Comparison of ENCODE assay signal across 11 cellular contexts in genomic region chr19:40776364-40776763, GRCh38. TPM values are rescaled to one million over a fixed set of nuclear protein-coding genes. Genes with fewer than 3 reads are reported as not detected.
DNase-seq lines count a peak whose midpoint lies in the region; TF ChIP-seq lines count a peak whose summit lies in the region.
"Had no signal": no experiment of that assay in that cellular context is flagged by ENCODE, and none has a peak within 500 bp of the region (broad histone marks: within the 10 kb centered on the region; RNA-seq: fewer than 3 reads in every experiment).

No MANE protein-coding gene starts in this region.

- no peak for DNase-seq in CD4-positive, alpha-beta memory T cell
- DNase-seq in dorsolateral prefrontal cortex (no peak), HuH-7 (ENCODE audit: low spot score) (no peak), brain microvascular endothelial cell (no peak), mesothelial cell of epicardium (ENCODE audit: low spot score in 2 of 2, unreplicated experiment in 2 of 2) (no peak), NCI-H187 treated with DMSO at 0.1 percent for 48 hours (lab: John Stamatoyannopoulos, UW) (no peak)
- DNase-seq: NCI-H510A had no signal

- H3K27me3 ChIP-seq in CD4-positive, alpha-beta memory T cell (ENCODE audit: insufficient read depth, low read length) = no peaks in the 10 kb centered on the region
- H3K27me3 ChIP-seq in OCI-LY1 (ENCODE audit: insufficient read depth, low read length) (no peaks in the 10 kb centered on the region), dorsolateral prefrontal cortex (no peaks in the 10 kb centered on the region), neutrophil (no peaks in the 10 kb centered on the region), brain microvascular endothelial cell (replicated peaks) (no peaks in the 10 kb centered on the region)
- H3K27me3 ChIP-seq: SJCRH30 had no signal

- no peak overlapping the region for H2AFZ ChIP-seq in OCI-LY1 (ENCODE audit: low read length)

- POLR2A ChIA-PET in CD4-positive, alpha-beta memory T cell (lab: Charles Lee; ENCODE audit: partially characterized antibody) = interaction anchor here (2.2 to 14.6 kb wide), 4 partner anchors 9 to 576 kb away, joined by 11 to 369 read pairs (median 85); partner anchors contain the start of genes ACTMAP, EGLN2, SNRPA and TGFB1

- no peak for TF ChIP-seq CTCF in OCI-LY1 (IDR thresholded peaks at IDR 0.05; ENCODE audit: low read length)
- no peak for TF ChIP-seq CTCF in dorsolateral prefrontal cortex (IDR thresholded peaks at IDR 0.05 in 54 of 56, conservative IDR thresholded peaks at IDR 0.05 in 2 of 56; ENCODE audit: low read depth in 1 of 56, partially characterized antibody in 56 of 56)
- TF ChIP-seq CTCF in neutrophil (IDR thresholded peaks at IDR 0.05) = no peak
- no peak for TF ChIP-seq CTCF in brain microvascular endothelial cell (IDR thresholded peaks at IDR 0.05; ENCODE audit: low read depth, low read length, missing control alignments)
- TF ChIP-seq CTCF in mesothelial cell of epicardium (IDR thresholded peaks at IDR 0.05; ENCODE audit: unreplicated experiment) = no peak

- no peaks in the 10 kb centered on the region for H3F3A ChIP-seq in OCI-LY1 (ENCODE audit: insufficient read depth, low read length)

- peaks cover 9 to 20% of the 10 kb centered on the region in 2 donors for H3K36me3 Mint-ChIP-seq in CD4-positive, alpha-beta memory T cell
- H3K36me3 Mint-ChIP-seq in mesothelial cell of epicardium = peaks cover 3% of the 10 kb centered on the region

- peak overlapping the region in 1 of 8 donors; percentile 97 for H3K4me3 Mint-ChIP-seq in CD4-positive, alpha-beta memory T cell
- H3K4me3 Mint-ChIP-seq in mesothelial cell of epicardium = no peak overlapping the region

- H3K9me3 ChIP-seq in CD4-positive, alpha-beta memory T cell (ENCODE audit: control insufficient read depth in 1 of 2, low read length in 2 of 2) = no peaks in the 10 kb centered on the region
- H3K9me3 ChIP-seq in OCI-LY1 (ENCODE audit: low read length) (no peaks in the 10 kb centered on the region), neutrophil (no peaks in the 10 kb centered on the region)
- H3K9me3 ChIP-seq: SJCRH30 had no signal

- no peaks in the 10 kb centered on the region for H4K20me1 ChIP-seq in OCI-LY1 (ENCODE audit: insufficient read depth, low read length)

- peaks cover 29% of the 10 kb centered on the region for H3K4me1 ChIP-seq in CD4-positive, alpha-beta memory T cell (ENCODE audit: insufficient read depth, low read length)
- H3K4me1 ChIP-seq in OCI-LY1 (ENCODE audit: insufficient read depth, low read length, severe bottlenecking) (peaks cover 52% of the 10 kb centered on the region), neutrophil (ENCODE audit: control insufficient read depth in 1 of 2, insufficient read depth in 1 of 2, low read depth in 1 of 2, low read length in 1 of 2) (peaks cover 17 to 26% of the 10 kb centered on the region in 2 experiments)

- CTCF ChIA-PET in CD4-positive, alpha-beta memory T cell (lab: Charles Lee; ENCODE audit: partially characterized antibody) = interaction anchor here (1.1 to 3.3 kb wide), 5 partner anchors 17 to 43 kb away, joined by 4 to 46 read pairs (median 5); no protein-coding TSS in a partner anchor

- no peaks in the 10 kb centered on the region for H3K79me2 ChIP-seq in OCI-LY1 (ENCODE audit: insufficient read depth, low read length)

- peaks cover 21 to 41% (median 30%) of the 10 kb centered on the region in 4 donors for H3K4me1 Mint-ChIP-seq in CD4-positive, alpha-beta memory T cell
- H3K4me1 Mint-ChIP-seq in mesothelial cell of epicardium = peaks cover 8% of the 10 kb centered on the region

- peak overlapping the region in 6 of 7 donors; percentile 10 to 99 (median 98) for H3K27ac Mint-ChIP-seq in CD4-positive, alpha-beta memory T cell
- no peak overlapping the region for H3K27ac Mint-ChIP-seq in mesothelial cell of epicardium

- H3K4me3 ChIP-seq in CD4-positive, alpha-beta memory T cell (ENCODE audit: low read length in 2 of 2) = no peak overlapping the region
- peak overlapping the region; percentile 53 for H3K4me3 ChIP-seq in OCI-LY1 (ENCODE audit: low read depth, low read length, poor library complexity, severe bottlenecking)
- peak overlapping the region in 2 of 59 donors; percentile 85 to 87 for H3K4me3 ChIP-seq in dorsolateral prefrontal cortex
- H3K4me3 ChIP-seq in neutrophil (ENCODE audit: low read depth in 1 of 2, low read length in 1 of 2) = no peak overlapping the region
- H3K4me3 ChIP-seq in brain microvascular endothelial cell (ENCODE audit: low read depth, low read length) = no peak overlapping the region

- H3K4me2 ChIP-seq in OCI-LY1 (ENCODE audit: low read length) = peak overlapping the region; percentile 78

- no peaks in the 10 kb centered on the region for H3K9me3 Mint-ChIP-seq in CD4-positive, alpha-beta memory T cell
- no peaks in the 10 kb centered on the region for H3K9me3 Mint-ChIP-seq in mesothelial cell of epicardium

- no peaks in the 10 kb centered on the region for H3K36me3 ChIP-seq in CD4-positive, alpha-beta memory T cell (ENCODE audit: insufficient read depth, low read length)
- peaks cover 14% of the 10 kb centered on the region for H3K36me3 ChIP-seq in OCI-LY1 (ENCODE audit: insufficient read depth, low read length)
- H3K36me3 ChIP-seq in neutrophil = peaks cover 6% of the 10 kb centered on the region
- H3K36me3 ChIP-seq in brain microvascular endothelial cell (replicated peaks) = no peaks in the 10 kb centered on the region
- H3K36me3 ChIP-seq: SJCRH30 had no signal

- no peak overlapping the region for H3K27ac ChIP-seq in CD4-positive, alpha-beta memory T cell (ENCODE audit: low read depth, low read length)
- H3K27ac ChIP-seq in OCI-LY1 (ENCODE audit: low read depth, low read length, poor library complexity, severe bottlenecking) = peak overlapping the region; percentile 99
- peak overlapping the region in 44 of 59 donors; percentile 82 to 100 (median 97) for H3K27ac ChIP-seq in dorsolateral prefrontal cortex
- peak overlapping the region; percentile 95 for H3K27ac ChIP-seq in neutrophil
- H3K27ac ChIP-seq in brain microvascular endothelial cell = no peak overlapping the region

- no peaks in the 10 kb centered on the region for H3K27me3 Mint-ChIP-seq in CD4-positive, alpha-beta memory T cell
- no peaks in the 10 kb centered on the region for H3K27me3 Mint-ChIP-seq in mesothelial cell of epicardium (ENCODE audit: low read depth)

- intact Hi-C loops in CD4-positive, alpha-beta memory T cell (cut with micrococcal nuclease) = loop anchor here (2.0 kb wide), 1 partner anchor 42 kb away; no protein-coding TSS in a partner anchor
- intact Hi-C loops in dorsolateral prefrontal cortex (cut with DNase I) = no loop called here

- in situ Hi-C loops in brain microvascular endothelial cell (cut with HindIII; ENCODE audit: low pct_ligation_motif_present, low sequenced_read_pairs) = no loop called here

- H3K9me2 ChIP-seq in OCI-LY1 (ENCODE audit: low read depth, low read length) = no peaks in the 10 kb centered on the region

- H3K9ac ChIP-seq in OCI-LY1 (ENCODE audit: low read length) = peak overlapping the region; percentile 73

RNA-seq across cellular contexts. Expression of gene MIA, which starts 1.0 kb away (rescaled TPM):
- 10 to 100 TPM; 11.2 to 11.4 TPM for total RNA-seq in CD4-positive, alpha-beta memory T cell
- not detected for polyA plus RNA-seq in CD4-positive, alpha-beta memory T cell
- 10 to 100 TPM in 4 of 120 experiments, 1 to 10 TPM in 53, not detected in 63; 1.4 to 14.0 (median 2.9) TPM for total RNA-seq in dorsolateral prefrontal cortex
- 1.2 to 2.7 TPM (median 1.4 TPM) in 3 replicates for total RNA-seq in mesothelial cell of epicardium
- total RNA-seq: M059J, SJCRH30 had no signal

RNA-seq across cellular contexts. Expression of gene RAB4B, which starts 1.7 kb away (rescaled TPM):
- 10 to 100 TPM; 53.5 to 55.0 TPM for total RNA-seq in CD4-positive, alpha-beta memory T cell
- polyA plus RNA-seq in CD4-positive, alpha-beta memory T cell = 10 to 100 TPM; 67.3 to 69.8 TPM
- total RNA-seq in dorsolateral prefrontal cortex (100 to 1,000 TPM in 6 of 120 experiments, 10 to 100 TPM in 114; 42.2 to 113 (median 77.4) TPM), mesothelial cell of epicardium (13.2 to 15.8 TPM (median 14.5 TPM) in 3 replicates)

RNA-seq across cellular contexts. Expression of gene EGLN2, which starts 22.6 kb away (rescaled TPM):
- 100 to 1,000 TPM; 203 to 219 TPM for total RNA-seq in CD4-positive, alpha-beta memory T cell
- polyA plus RNA-seq in CD4-positive, alpha-beta memory T cell = 100 to 1,000 TPM; 141 to 207 TPM
- total RNA-seq in dorsolateral prefrontal cortex = 100 to 1,000 TPM in 69 of 120 experiments, 10 to 100 TPM in 51; 73.7 to 138 (median 102) TPM
- total RNA-seq in mesothelial cell of epicardium = 107 to 109 TPM (median 108 TPM) in 3 replicates

RNA-seq across cellular contexts. Expression of gene SNRPA, which starts 25.4 kb away (rescaled TPM):
- 10 to 100 TPM; 93.3 to 95.7 TPM for total RNA-seq in CD4-positive, alpha-beta memory T cell
- 10 to 100 TPM; 48.8 to 63.9 TPM for polyA plus RNA-seq in CD4-positive, alpha-beta memory T cell
- 10 to 100 TPM; 22.7 to 66.6 (median 39.6) TPM for total RNA-seq in dorsolateral prefrontal cortex
- total RNA-seq in mesothelial cell of epicardium = 109 to 121 TPM (median 111 TPM) in 3 replicates

RNA-seq across cellular contexts. Expression of gene ACTMAP, which starts 26.1 kb away (rescaled TPM):
- 1 to 10 TPM; 5.2 to 5.5 TPM for total RNA-seq in CD4-positive, alpha-beta memory T cell
- polyA plus RNA-seq in CD4-positive, alpha-beta memory T cell = 1 to 10 TPM in 1 of 2 donors, under 1 TPM in 1; 0.26 to 2.8 TPM
- total RNA-seq in dorsolateral prefrontal cortex (10 to 100 TPM in 5 of 120 experiments, 1 to 10 TPM in 115; 1.4 to 15.4 (median 5.6) TPM), mesothelial cell of epicardium (14.2 to 18.4 TPM (median 15.0 TPM) in 3 replicates)

Comparison
In these comparisons a context has a peak if more than half of its experiments do, and no peak if none do; other contexts are left out.
1. H3K27ac ChIP-seq: peak in OCI-LY1 (single experiment), dorsolateral prefrontal cortex (44 of 59) and neutrophil (single experiment); none in CD4-positive, alpha-beta memory T cell (single experiment) and brain microvascular endothelial cell (single experiment).